ENCODE assay signal across 9 cellular contexts in genomic region chr16:70715860-70716357, GRCh38. TPM values are rescaled to one million over a fixed set of nuclear protein-coding genes. Genes with fewer than 3 reads are reported as not detected.
A peak's percentile ranks its signal among the peaks of the same experiment; 100 is the strongest.
DNase-seq lines count a peak whose midpoint lies in the region; ATAC-seq, FAIRE-seq and TF ChIP-seq lines count a peak whose summit lies in the region.
"Had no signal": no experiment of that assay in that cellular context is flagged by ENCODE, and none has a peak within 500 bp of the region (broad histone marks: within the 10 kb centered on the region; RNA-seq: fewer than 3 reads in every experiment).

No MANE protein-coding gene starts in this region.

- H3K18ac ChIP-seq in IMR-90 (ENCODE audit: low read depth, low read length), result peak overlapping the region; percentile 30

- H3K9ac ChIP-seq in IMR-90 (ENCODE audit: low read depth, low read length) (peak overlapping the region; percentile 50; the same call in 1 of the 2 replicates), keratinocyte (ENCODE audit: control insufficient read depth, extremely low read depth, insufficient read depth, low read length) (peak overlapping the region; percentile 61)

- H2BK15ac ChIP-seq in IMR-90 (ENCODE audit: low read depth, low read length), result peak overlapping the region; percentile 19

- no peak for FAIRE-seq in keratinocyte (lab: Jason Lieb, UNC)

- H3K36me3 ChIP-seq in IMR-90 (ENCODE audit: control insufficient read depth, insufficient read depth, low read length) (peaks cover 6% of the 10 kb centered on the region; the same call in 1 of the 2 replicates), keratinocyte (ENCODE audit: control insufficient read depth in 2 of 2, extremely low read depth in 1 of 2, insufficient read depth in 2 of 2, low read length in 2 of 2) (no peaks in the 10 kb centered on the region)

- no peak for TF ChIP-seq RAD21 in IMR-90 (IDR thresholded peaks at IDR 0.05; ENCODE audit: low read length)

- ATAC-seq in IMR-90 (ENCODE audit: low read depth) (peak; percentile 1; the same call in 1 of the 2 replicates), GM18873 (IDR thresholded peaks at IDR 0.05; ENCODE audit: low FRiP score, unreplicated experiment) (no peak)

- peaks cover 9 to 41% of the 10 kb centered on the region in 2 experiments for H3K79me1 ChIP-seq in IMR-90 (ENCODE audit: low read depth in 1 of 2, low read length in 2 of 2)

- H3K9me3 ChIP-seq in IMR-90 (ENCODE audit: control insufficient read depth, insufficient read depth, low read length), result no peaks in the 10 kb centered on the region
- no peaks in the 10 kb centered on the region for H3K9me3 ChIP-seq in keratinocyte (ENCODE audit: control insufficient read depth, low read depth, low read length)

- BruUV-seq in IMR-90 (replicated peaks; lab: Mats Ljungman, UMichigan), result no TSS peak

- peak overlapping the region; percentile 98 for H4K91ac ChIP-seq in IMR-90 (ENCODE audit: insufficient read depth, low read depth, low read length)

- in situ Hi-C loops in IMR-90 (cut with MboI; ENCODE audit: low sequenced_read_pairs), result no loop called here
- in situ Hi-C loops in astrocyte of the spinal cord (cut with HindIII; ENCODE audit: low sequenced_read_pairs), result no loop called here

- H3K23ac ChIP-seq in IMR-90 (ENCODE audit: low read depth, low read length), result peak overlapping the region; percentile 53; the same call in 1 of the 2 replicates

- H4K5ac ChIP-seq in IMR-90 (ENCODE audit: low read depth, low read length), result peak overlapping the region; percentile 41

- no peak overlapping the region for H2AFZ ChIP-seq in IMR-90 (replicated peaks; ENCODE audit: low read length, poor library complexity)
- no peak overlapping the region for H2AFZ ChIP-seq in keratinocyte (ENCODE audit: control insufficient read depth, low read length)

- dilution Hi-C loops in IMR-90 (cut with HindIII; ENCODE audit: low sequenced_read_pairs, unreplicated experiment) (no loop called here), keratinocyte (cut with MboI; ENCODE audit: extremely low pct_ligation_motif_present, low sequenced_read_pairs) (no loop called here)

- TF ChIP-seq POLR2A in IMR-90 (IDR thresholded peaks at IDR 0.05; ENCODE audit: low read depth, low read length), result no peak; the same call in 1 of the 2 replicates

- H3K27me3 ChIP-seq in IMR-90 (ENCODE audit: control insufficient read depth, insufficient read depth, low read length) (no peaks in the 10 kb centered on the region), keratinocyte (ENCODE audit: control insufficient read depth, extremely low read depth, insufficient read depth, low read length) (no peaks in the 10 kb centered on the region)

- H4K20me1 ChIP-seq in IMR-90 (ENCODE audit: insufficient read depth, low read length) (no peaks in the 10 kb centered on the region), keratinocyte (ENCODE audit: control insufficient read depth, extremely low read depth, insufficient read depth, low read length) (no peaks in the 10 kb centered on the region)

- intact Hi-C loops in IMR-90 (cut with micrococcal nuclease), result loop anchor here (1.0 kb wide), 1 partner anchor 21 kb away; no protein-coding TSS in a partner anchor

- H2AK5ac ChIP-seq in IMR-90 (ENCODE audit: low read depth, low read length), result peak overlapping the region; percentile 95

- H4K8ac ChIP-seq in IMR-90 (ENCODE audit: low read depth in 2 of 2, low read length in 2 of 2), result peak overlapping the region; percentile 41 to 63; a peak in 3 of 4 replicates

- peak overlapping the region; percentile 48; the same call in 1 of the 2 replicates for H3K56ac ChIP-seq in IMR-90 (ENCODE audit: extremely low read depth, insufficient read depth, low read length)

- H3K4me3 ChIP-seq in IMR-90 (ENCODE audit: insufficient read depth, low read depth, low read length) (no peak overlapping the region), astrocyte of the spinal cord (ENCODE audit: low read depth, low read length) (no peak overlapping the region), keratinocyte (ENCODE audit: control insufficient read depth in 2 of 3, extremely low read depth in 1 of 3, insufficient read depth in 2 of 3, low read depth in 1 of 3, low read length in 3 of 3) (no peak overlapping the region)

- DNase-seq in IMR-90 (peak; percentile 62), astrocyte of the spinal cord (ENCODE audit: low read depth, low spot score) (peak; percentile 77), keratinocyte (ENCODE audit: low read depth, low spot score) (no peak), stromal cell of bone marrow (ENCODE audit: low read depth) (peak; percentile 45), UCSD-AML1 (lab: John Stamatoyannopoulos, UW; ENCODE audit: unreplicated experiment) (no peak), OCI-M2 (lab: John Stamatoyannopoulos, UW; ENCODE audit: unreplicated experiment) (no peak), iPS-NIHi7 (ENCODE audit: extremely low spot score) (no peak)
- DNase-seq: activated CD4-positive, alpha-beta T cell treated with anti-CD3 and anti-CD28 coated beads for 4 hours had no signal

- CTCF ChIA-PET in IMR-90 (lab: Yijun Ruan, JAX), result interaction anchor here (0.8 to 2.0 kb wide), 3 partner anchors 11 to 22 kb away, joined by 3 to 10 read pairs (median 3); no protein-coding TSS in a partner anchor

- H3K79me2 ChIP-seq in keratinocyte (ENCODE audit: control insufficient read depth, insufficient read depth, low read length), result no peaks in the 10 kb centered on the region

- H2AK9ac ChIP-seq in IMR-90 (replicated peaks; ENCODE audit: low read depth, low read length, poor library complexity), result peak overlapping the region; percentile 74

- peak overlapping the region; percentile 95 for H2BK120ac ChIP-seq in IMR-90 (ENCODE audit: low read depth, low read length)

- peak overlapping the region; percentile 96 for H3K4ac ChIP-seq in IMR-90 (ENCODE audit: low read depth, low read length)

- peak overlapping the region; percentile 21; the same call in 1 of the 2 replicates for H3K4me2 ChIP-seq in IMR-90 (ENCODE audit: low read depth, low read length)
- peak overlapping the region; percentile 65 for H3K4me2 ChIP-seq in keratinocyte (ENCODE audit: control insufficient read depth, extremely low read depth, insufficient read depth, low read depth, low read length)

- H3K27ac ChIP-seq in IMR-90 (ENCODE audit: insufficient read depth, low read length), result peak overlapping the region; percentile 89
- peak overlapping the region; percentile 83 for H3K27ac ChIP-seq in keratinocyte (ENCODE audit: control insufficient read depth, insufficient read depth, low read length)

- WGBS in IMR-90 (ENCODE audit: extremely low coverage in 2 of 2, insufficient read length in 1 of 2), 2 experiments, result no CpG with 5 or more reads among the region's 6 CpGs

- peak overlapping the region; percentile 88 for H3K14ac ChIP-seq in IMR-90 (replicated peaks; ENCODE audit: low read depth, low read length)

- H3K9me1 ChIP-seq in IMR-90 (ENCODE audit: insufficient read depth, low read length) (peaks cover 31% of the 10 kb centered on the region), keratinocyte (ENCODE audit: control insufficient read depth, extremely low read depth, insufficient read depth, low read length) (no peaks in the 10 kb centered on the region)

- H3K4me1 ChIP-seq in IMR-90 (ENCODE audit: control insufficient read depth, insufficient read depth, low read length), result peaks cover 38% of the 10 kb centered on the region
- peaks cover 30% of the 10 kb centered on the region for H3K4me1 ChIP-seq in keratinocyte (ENCODE audit: control insufficient read depth, extremely low read depth, insufficient read depth, low read length)

- H2BK5ac ChIP-seq in IMR-90 (ENCODE audit: low read depth, low read length, poor library complexity, severe bottlenecking), result peak overlapping the region; percentile 94

- POLR2A ChIA-PET in IMR-90 (lab: Charles Lee; ENCODE audit: unreplicated experiment), result interaction anchor here (0.5 to 1.7 kb wide), 3 partner anchors 19 to 571 kb away, joined by 3 to 6 read pairs (median 3); no protein-coding TSS in a partner anchor

- TF ChIP-seq CTCF in IMR-90 (conservative IDR thresholded peaks at IDR 0.05; ENCODE audit: low read depth, low read length), result no peak
- TF ChIP-seq CTCF in astrocyte of the spinal cord (IDR thresholded peaks at IDR 0.05; ENCODE audit: low read depth, low read length), result no peak
- no peak for TF ChIP-seq CTCF in keratinocyte (optimal IDR thresholded peaks at IDR 0.05 in 1 of 3, IDR thresholded peaks at IDR 0.05 in 1 of 3, conservative IDR thresholded peaks at IDR 0.05 in 1 of 3; ENCODE audit: extremely low read depth in 1 of 3, insufficient read depth in 2 of 3, low read length in 3 of 3)

- peak overlapping the region; percentile 81; the same call in 1 of the 2 replicates for H2BK20ac ChIP-seq in IMR-90 (ENCODE audit: low read depth, low read length)

TF ChIP-seq in IMR-90, 13 proteins besides CTCF, POLR2A, EP300 and RAD21:
- TF ChIP-seq CHD1 (IDR thresholded peaks at IDR 0.05; ENCODE audit: low read depth, low read length) (no peak), MAFK (IDR thresholded peaks at IDR 0.05; ENCODE audit: low read depth, low read length) (peak; percentile 73)

RNA-seq across cellular contexts. Expression of gene MTSS2, which starts 30.1 kb away (rescaled TPM):
- total RNA-seq in IMR-90 (2012; rRNA removed), result 8.9 and 9.1 TPM in 2 replicates
- polyA plus RNA-seq in IMR-90 (2012; rRNA removed) (86.2 and 108 TPM in 2 replicates), keratinocyte (13.3 to 22.3 TPM (median 21.8 TPM) in 3 replicates)
- polyA plus RNA-seq in IMR-90 (2012; cell fraction: cytosol; rRNA removed), result 69.9 and 88.4 TPM in 2 replicates
- 148 and 251 TPM in 2 replicates for polyA plus RNA-seq in IMR-90 (2012; cell fraction: nucleus; rRNA removed; ENCODE audit: low replicate concordance)
- 24.4 TPM for polyA plus RNA-seq in keratinocyte (2011; ENCODE audit: low read depth)
- polyA plus RNA-seq in keratinocyte (2011; cell fraction: cytosol; rRNA removed), result 15.5 and 40.8 TPM in 2 replicates
- polyA plus RNA-seq in keratinocyte (2011; cell fraction: nucleus; rRNA removed), result 38.5 and 49.9 TPM in 2 replicates
- polyA plus RNA-seq in keratinocyte (2012; ENCODE audit: low replicate concordance), result 16.8 and 39.7 TPM in 2 replicates
- 12.8 to 45.1 TPM (median 20.7 TPM) in 3 replicates for polyA minus RNA-seq in keratinocyte
- 52.2 TPM for polyA minus RNA-seq in keratinocyte (2011; cell fraction: cytosol; rRNA and poly(A)+ RNA removed)
- polyA minus RNA-seq in keratinocyte (2011; cell fraction: nucleus; rRNA and poly(A)+ RNA removed), result 20.7 and 31.0 TPM in 2 replicates

Comparison
In these comparisons a context has a peak if more than half of its experiments do, and no peak if none do; other contexts are left out.
1. DNase-seq: peak in IMR-90 (single experiment), astrocyte of the spinal cord (single experiment) and stromal cell of bone marrow (single experiment); none in keratinocyte (single experiment), UCSD-AML1 (single experiment), OCI-M2 (single experiment) and iPS-NIHi7 (single experiment).